15 cellular contexts compared by ENCODE assay signal in the genomic region with DNA sequence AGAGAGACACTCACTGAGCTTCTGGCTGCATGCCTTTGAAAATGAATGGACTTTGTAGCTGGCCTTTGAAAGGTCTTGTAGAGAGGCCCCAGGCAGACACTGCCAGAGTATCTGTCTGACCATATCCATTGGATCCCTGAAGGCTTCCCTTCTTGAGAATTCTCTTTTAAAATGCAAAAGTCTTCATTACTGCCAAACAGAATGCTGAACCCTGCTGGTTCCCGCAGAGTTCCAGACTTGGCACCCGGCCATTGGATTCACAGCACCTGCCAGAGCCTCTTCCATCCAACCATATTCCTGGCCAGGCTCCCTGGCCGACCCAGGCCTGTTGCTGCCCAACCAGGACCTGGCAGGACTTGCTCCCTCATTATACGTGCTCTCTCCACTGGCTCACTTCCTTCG.
DNase-seq lines count a peak whose midpoint lies in the region; ATAC-seq and TF ChIP-seq lines count a peak whose summit lies in the region.
"Had no signal": no experiment of that assay in that cellular context is flagged by ENCODE, and none has a peak within 500 bp of the region (broad histone marks: within the 10 kb centered on the region; RNA-seq: fewer than 3 reads in every experiment).

No MANE protein-coding gene starts in this region.

- H3F3A ChIP-seq in MM.1S (ENCODE audit: insufficient read depth, low read length) = no peaks in the 10 kb centered on the region

- H3K4me1 Mint-ChIP-seq in chondrocyte (ENCODE audit: low read depth) = no peaks in the 10 kb centered on the region
- H3K4me1 Mint-ChIP-seq: activated CD4-positive, alpha-beta T cell treated with anti-CD3 and anti-CD28 coated beads for 36 hours; T-helper 17 cell had no signal

- H3K9me3 Mint-ChIP-seq in chondrocyte (ENCODE audit: low read depth) = no peaks in the 10 kb centered on the region

- TF ChIP-seq CTCF in chondrocyte (IDR thresholded peaks at IDR 0.05) (no peak), Peyer's patch (IDR thresholded peaks at IDR 0.05) (no peak), MM.1S (IDR thresholded peaks at IDR 0.05; ENCODE audit: low read length) (no peak)

- H3K36me3 ChIP-seq in Peyer's patch = no peaks in the 10 kb centered on the region
- no peaks in the 10 kb centered on the region for H3K36me3 ChIP-seq in MM.1S (replicated peaks; ENCODE audit: insufficient read depth, low read length)
- H3K36me3 ChIP-seq: gastroesophageal sphincter had no signal

- H3K9me2 ChIP-seq in MM.1S (replicated peaks; ENCODE audit: insufficient read depth, low read length) = no peaks in the 10 kb centered on the region

- H3K9me3 ChIP-seq in Peyer's patch = no peaks in the 10 kb centered on the region
- no peaks in the 10 kb centered on the region for H3K9me3 ChIP-seq in MM.1S (replicated peaks; ENCODE audit: insufficient read depth, low read length)
- H3K9me3 ChIP-seq: gastroesophageal sphincter had no signal

- peak; percentile 15 for DNase-seq in DMS79 (lab: John Stamatoyannopoulos, UW)
- peak; percentile 83 for DNase-seq in NCI-H2029 (lab: John Stamatoyannopoulos, UW)
- peak; percentile 77 for DNase-seq in chondrocyte (ENCODE audit: low spot score)
- DNase-seq in posterior cingulate gyrus = peak; percentile 25 to 94 (median 70)
- DNase-seq in Peyer's patch = no peak
- DNase-seq in activated CD4-positive, alpha-beta T cell treated with anti-CD3 and anti-CD28 coated beads for 4 hours = no peak
- DNase-seq in MM.1S = no peak
- DNase-seq: activated CD4-positive, alpha-beta T cell treated with anti-CD3 and anti-CD28 coated beads for 36 hours; NCI-H524 treated with DMSO at 0.1 percent for 48 hours; RPMI8226; T-helper 17 cell had no signal

- H3K27me3 ChIP-seq in Peyer's patch (no peaks in the 10 kb centered on the region), MM.1S (replicated peaks; ENCODE audit: insufficient read depth, low read length) (no peaks in the 10 kb centered on the region)
- H3K27me3 ChIP-seq: gastroesophageal sphincter had no signal

- no peaks in the 10 kb centered on the region for H3K27me3 Mint-ChIP-seq in chondrocyte (ENCODE audit: low read depth)

- intact Hi-C loops in posterior cingulate gyrus (cut with DNase I) = no loop called here

- no peak for TF ChIP-seq POLR2A in Peyer's patch (IDR thresholded peaks at IDR 0.05)

- H3K9ac ChIP-seq in MM.1S (ENCODE audit: low read length) = no peak overlapping the region
- H3K9ac ChIP-seq: parathyroid adenoma had no signal

- no peak for ATAC-seq in GM19452 (IDR thresholded peaks at IDR 0.05; ENCODE audit: unreplicated experiment)
- ATAC-seq: activated CD4-positive, alpha-beta T cell treated with anti-CD3 and anti-CD28 coated beads for 36 hours; gastroesophageal sphincter; T-helper 17 cell had no signal

- H3K36me3 Mint-ChIP-seq in chondrocyte (ENCODE audit: low read depth) = no peaks in the 10 kb centered on the region
- H3K36me3 Mint-ChIP-seq: activated naive CD8-positive, alpha-beta T cell had no signal

- H3K27ac ChIP-seq in Peyer's patch = no peak overlapping the region
- no peak overlapping the region for H3K27ac ChIP-seq in MM.1S (ENCODE audit: low read length)
- H3K27ac ChIP-seq: gastroesophageal sphincter, parathyroid adenoma had no signal

- no peak overlapping the region for H3K4me2 ChIP-seq in MM.1S (ENCODE audit: low read depth, low read length)

- H2AFZ ChIP-seq in MM.1S (ENCODE audit: low read length) = no peak overlapping the region
- H2AFZ ChIP-seq: parathyroid adenoma had no signal

- no peaks in the 10 kb centered on the region for H4K20me1 ChIP-seq in MM.1S (ENCODE audit: insufficient read depth, low read length)

- H3K4me3 Mint-ChIP-seq in chondrocyte (ENCODE audit: unreplicated experiment) = no peak overlapping the region
- H3K4me3 Mint-ChIP-seq: activated CD4-positive, alpha-beta T cell treated with anti-CD3 and anti-CD28 coated beads for 36 hours; activated naive CD8-positive, alpha-beta T cell; T-helper 17 cell had no signal

- H3K4me3 ChIP-seq in Peyer's patch = no peak overlapping the region
- H3K4me3 ChIP-seq in MM.1S (ENCODE audit: low read length) = no peak overlapping the region
- H3K4me3 ChIP-seq: gastroesophageal sphincter had no signal

- H3K27ac Mint-ChIP-seq in chondrocyte (ENCODE audit: unreplicated experiment) = no peak overlapping the region
- H3K27ac Mint-ChIP-seq: activated CD4-positive, alpha-beta T cell treated with anti-CD3 and anti-CD28 coated beads for 36 hours; activated naive CD8-positive, alpha-beta T cell; T-helper 17 cell had no signal

- H3K4me1 ChIP-seq in Peyer's patch (no peaks in the 10 kb centered on the region), MM.1S (ENCODE audit: low read length) (no peaks in the 10 kb centered on the region)
- H3K4me1 ChIP-seq: parathyroid adenoma had no signal

- no peaks in the 10 kb centered on the region for H3K79me2 ChIP-seq in MM.1S (ENCODE audit: low read length)
- H3K79me2 ChIP-seq: parathyroid adenoma had no signal

Comparison
In these comparisons a context has a peak if more than half of its experiments do, and no peak if none do; other contexts are left out.
1. DNase-seq: peak in DMS79 (single experiment), NCI-H2029 (single experiment), chondrocyte (single experiment) and posterior cingulate gyrus (10 of 10); none in Peyer's patch (0 of 3), activated CD4-positive, alpha-beta T cell treated with anti-CD3 and anti-CD28 coated beads for 4 hours (0 of 2) and MM.1S (single experiment).